Comparison of ENCODE assay signal across 8 cellular contexts in the genomic region with DNA sequence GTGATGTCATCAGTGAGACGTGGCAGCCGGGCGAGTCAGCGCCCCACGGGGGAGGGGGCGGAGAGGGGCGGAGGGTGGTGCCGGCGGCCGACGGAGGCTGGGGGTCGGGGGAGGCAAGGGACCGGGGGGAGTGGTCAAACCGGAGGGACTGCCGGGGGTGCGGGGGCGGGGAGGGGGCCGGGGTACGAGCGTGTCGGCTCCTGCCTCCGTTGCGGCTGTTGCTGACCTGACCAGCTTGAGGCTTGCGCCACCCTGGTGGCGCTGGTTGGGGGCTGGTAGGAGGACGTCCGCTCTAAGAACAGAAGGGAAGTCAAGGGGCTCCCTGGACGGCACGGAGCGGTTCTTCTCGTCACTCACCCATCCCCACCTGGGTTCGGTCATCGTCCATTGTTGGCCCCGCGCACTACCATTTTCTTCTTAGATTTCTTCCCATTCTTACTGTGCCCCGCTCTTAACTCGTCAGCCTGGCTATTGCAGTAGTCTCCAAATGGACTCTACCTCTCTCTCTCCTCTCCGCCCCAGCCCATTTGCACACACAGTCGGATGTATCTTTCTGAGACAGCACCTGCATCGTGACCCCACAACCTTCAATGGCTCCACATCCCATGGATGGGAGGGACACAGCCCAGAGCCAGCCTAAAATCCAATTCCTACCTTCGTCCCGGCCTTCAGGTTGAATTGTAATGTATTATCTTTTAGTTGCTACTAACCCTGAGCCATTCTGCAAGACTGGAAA. TPM values are rescaled to one million over a fixed set of nuclear protein-coding genes. Genes with fewer than 3 reads are reported as not detected.
DNase-seq lines count a peak whose midpoint lies in the region; FAIRE-seq and TF ChIP-seq lines count a peak whose summit lies in the region.

No MANE protein-coding gene starts in this region.

- dilution Hi-C loops in keratinocyte (cut with MboI; ENCODE audit: extremely low pct_ligation_motif_present, low sequenced_read_pairs) = no loop called here

- peak overlapping the region; percentile 45 for H2AFZ ChIP-seq in MM.1S (ENCODE audit: low read length)
- H2AFZ ChIP-seq in keratinocyte (ENCODE audit: control insufficient read depth, low read length) = peak overlapping the region; percentile 98

- H3K4me1 ChIP-seq in HAP-1 = peaks cover 18% of the 10 kb centered on the region
- H3K4me1 ChIP-seq in MM.1S (ENCODE audit: low read length) = peaks cover 10% of the 10 kb centered on the region; the same call in 1 of the 2 replicates
- H3K4me1 ChIP-seq in ascending aorta = peaks cover 14 to 29% of the 10 kb centered on the region in 2 donors
- peaks cover 17% of the 10 kb centered on the region for H3K4me1 ChIP-seq in keratinocyte (ENCODE audit: control insufficient read depth, extremely low read depth, insufficient read depth, low read length)
- H3K4me1 ChIP-seq in subcutaneous abdominal adipose tissue (ENCODE audit: control insufficient read depth in 5 of 5, insufficient read depth in 5 of 5, low read length in 5 of 5) = peaks cover 0 to 45% (median 39%) of the 10 kb centered on the region in 5 donors

- H3K27ac ChIP-seq in MM.1S (ENCODE audit: low read length) (peak overlapping the region; percentile 22; the same call in 1 of the 2 replicates), ascending aorta (peak overlapping the region; percentile 87 to 99), keratinocyte (ENCODE audit: control insufficient read depth, insufficient read depth, low read length) (peak overlapping the region; percentile 90), subcutaneous abdominal adipose tissue (ENCODE audit: low read depth, low read length) (peak overlapping the region; percentile 86)

- H3K9me3 ChIP-seq in HAP-1 (no peaks in the 10 kb centered on the region), MM.1S (replicated peaks; ENCODE audit: insufficient read depth, low read length) (no peaks in the 10 kb centered on the region), ascending aorta (no peaks in the 10 kb centered on the region), keratinocyte (ENCODE audit: control insufficient read depth, low read depth, low read length) (no peaks in the 10 kb centered on the region), subcutaneous abdominal adipose tissue (ENCODE audit: control insufficient read depth in 5 of 5, low read length in 5 of 5) (no peaks in the 10 kb centered on the region)

- H3K79me2 ChIP-seq in MM.1S (ENCODE audit: low read length) = peaks cover 43% of the 10 kb centered on the region
- peaks cover 43% of the 10 kb centered on the region for H3K79me2 ChIP-seq in keratinocyte (ENCODE audit: control insufficient read depth, insufficient read depth, low read length)

- FAIRE-seq in keratinocyte (lab: Jason Lieb, UNC) = no peak

- H3F3A ChIP-seq in MM.1S (ENCODE audit: insufficient read depth, low read length) = no peaks in the 10 kb centered on the region

- TF ChIP-seq CTCF in MM.1S (IDR thresholded peaks at IDR 0.05; ENCODE audit: low read length) (no peak), ascending aorta (IDR thresholded peaks at IDR 0.05) (peak in 1 of 3 experiments; percentile 13), keratinocyte (optimal IDR thresholded peaks at IDR 0.05 in 1 of 3, IDR thresholded peaks at IDR 0.05 in 1 of 3, conservative IDR thresholded peaks at IDR 0.05 in 1 of 3; ENCODE audit: extremely low read depth in 1 of 3, insufficient read depth in 2 of 3, low read length in 3 of 3) (no peak)

- H3K9ac ChIP-seq in MM.1S (ENCODE audit: low read length) (peak overlapping the region; percentile 74), keratinocyte (ENCODE audit: control insufficient read depth, extremely low read depth, insufficient read depth, low read length) (peak overlapping the region; percentile 95), subcutaneous abdominal adipose tissue (ENCODE audit: low read length in 5 of 5) (peak overlapping the region; percentile 77 to 91 (median 91))

- H3K36me3 ChIP-seq in HAP-1 (replicated peaks) (0 out of 2 replicates have a peak, but pooled peaks cover 3% of the 10 kb centered on the region), MM.1S (replicated peaks; ENCODE audit: insufficient read depth, low read length) (no peaks in the 10 kb centered on the region), ascending aorta (no peaks in the 10 kb centered on the region), keratinocyte (ENCODE audit: control insufficient read depth in 2 of 2, extremely low read depth in 1 of 2, insufficient read depth in 2 of 2, low read length in 2 of 2) (no peaks in the 10 kb centered on the region), subcutaneous abdominal adipose tissue (ENCODE audit: control insufficient read depth in 5 of 5, insufficient read depth in 5 of 5, low read length in 5 of 5) (no peaks in the 10 kb centered on the region)

- no peaks in the 10 kb centered on the region for H3K9me1 ChIP-seq in keratinocyte (ENCODE audit: control insufficient read depth, extremely low read depth, insufficient read depth, low read length)

- H3K9me2 ChIP-seq in MM.1S (replicated peaks; ENCODE audit: insufficient read depth, low read length) = no peaks in the 10 kb centered on the region

- DNase-seq in NCI-H2196 (lab: John Stamatoyannopoulos, UW; ENCODE audit: unreplicated experiment) (peak; percentile 51), NCI-H2196 treated with DMSO at 0.1 percent for 48 hours (lab: John Stamatoyannopoulos, UW; ENCODE audit: unreplicated experiment) (no peak), HAP-1 (ENCODE audit: low spot score in 2 of 2) (no peak), MM.1S (no peak), ascending aorta (ENCODE audit: low spot score in 2 of 2) (no peak), keratinocyte (ENCODE audit: low read depth, low spot score) (no peak), mesenteric fat pad (ENCODE audit: low spot score) (no peak)

- H3K4me3 ChIP-seq in HAP-1 = peak overlapping the region; percentile 100
- peak overlapping the region; percentile 69 for H3K4me3 ChIP-seq in MM.1S (ENCODE audit: low read length)
- peak overlapping the region; percentile 71 to 99 for H3K4me3 ChIP-seq in ascending aorta
- H3K4me3 ChIP-seq in keratinocyte (ENCODE audit: control insufficient read depth in 2 of 3, extremely low read depth in 1 of 3, insufficient read depth in 2 of 3, low read depth in 1 of 3, low read length in 3 of 3) = peak overlapping the region; percentile 74 to 98 (median 87)
- peak overlapping the region; percentile 67 to 95 (median 80) for H3K4me3 ChIP-seq in subcutaneous abdominal adipose tissue (ENCODE audit: low read depth in 1 of 5, low read length in 5 of 5)

- no peaks in the 10 kb centered on the region for H3K27me3 ChIP-seq in HAP-1 (ENCODE audit: low read depth)
- no peaks in the 10 kb centered on the region for H3K27me3 ChIP-seq in MM.1S (replicated peaks; ENCODE audit: insufficient read depth, low read length)
- no peaks in the 10 kb centered on the region for H3K27me3 ChIP-seq in ascending aorta
- no peaks in the 10 kb centered on the region for H3K27me3 ChIP-seq in keratinocyte (ENCODE audit: control insufficient read depth, extremely low read depth, insufficient read depth, low read length)
- no peaks in the 10 kb centered on the region for H3K27me3 ChIP-seq in subcutaneous abdominal adipose tissue (ENCODE audit: control insufficient read depth in 5 of 5, insufficient read depth in 4 of 5, low read length in 5 of 5)

- intact Hi-C loops in ascending aorta (cut with DNase I) = loop anchor here (1.0 to 2.0 kb wide), 6 partner anchors 66 to 306 kb away; partner anchors contain the start of genes CEP68, SLC1A4 and SPRED2

- in situ Hi-C loops in HAP-1 (cut with MboI; ENCODE audit: low sequenced_read_pairs) = no loop called here

- peak overlapping the region; percentile 66 for H3K4me2 ChIP-seq in MM.1S (ENCODE audit: low read depth, low read length)
- peak overlapping the region; percentile 93 for H3K4me2 ChIP-seq in keratinocyte (ENCODE audit: control insufficient read depth, extremely low read depth, insufficient read depth, low read depth, low read length)

- H4K20me1 ChIP-seq in MM.1S (ENCODE audit: insufficient read depth, low read length) = peaks cover 11% of the 10 kb centered on the region; the same call in 1 of the 2 replicates
- H4K20me1 ChIP-seq in keratinocyte (ENCODE audit: control insufficient read depth, extremely low read depth, insufficient read depth, low read length) = peaks cover 11% of the 10 kb centered on the region

RNA-seq across cellular contexts. Expression of gene RAB1A, which starts 0.7 kb away (rescaled TPM):
- total RNA-seq in ascending aorta (56.4 TPM), mesenteric fat pad (216 TPM)
- 170 to 274 TPM (median 173 TPM) in 3 replicates for polyA plus RNA-seq in keratinocyte
- polyA plus RNA-seq in keratinocyte (2011; ENCODE audit: low read depth) = 247 TPM
- polyA plus RNA-seq in keratinocyte (2011; cell fraction: cytosol; rRNA removed) = 156 and 325 TPM in 2 replicates
- 134 and 169 TPM in 2 replicates for polyA plus RNA-seq in keratinocyte (2011; cell fraction: nucleus; rRNA removed)
- polyA plus RNA-seq in keratinocyte (2012; ENCODE audit: low replicate concordance) = 207 and 221 TPM in 2 replicates
- polyA minus RNA-seq in keratinocyte = 28.4 to 115 TPM (median 59.3 TPM) in 3 replicates
- polyA minus RNA-seq in keratinocyte (2011; cell fraction: cytosol; rRNA and poly(A)+ RNA removed) = 101 TPM
- polyA minus RNA-seq in keratinocyte (2011; cell fraction: nucleus; rRNA and poly(A)+ RNA removed) = 34.3 and 62.0 TPM in 2 replicates

Comparison
In these comparisons a context has a peak if more than half of its experiments do, and no peak if none do; other contexts are left out.
1. H3K27ac ChIP-seq: peak in every context shown above with its lines; median percentile 93 in ascending aorta; 90 in keratinocyte; 86 in subcutaneous abdominal adipose tissue; 22 in MM.1S.